2 cellular contexts compared by ENCODE assay signal in genomic region chr15:32652178-32652577, GRCh38.
TF ChIP-seq lines count a peak whose summit lies in the region.

No MANE protein-coding gene starts in this region.

TF ChIP-seq in GM23338, 12 proteins besides CTCF, POLR2A, EP300 and RAD21:
- TF ChIP-seq ZNF114 (CRISPR knock-in tag; IDR thresholded peaks at IDR 0.05) = no peak
- no peak for TF ChIP-seq REST (IDR thresholded peaks at IDR 0.05; ENCODE audit: unreplicated experiment)
- TF ChIP-seq ZNF462 (CRISPR knock-in tag; IDR thresholded peaks at IDR 0.05) = no peak
- no peak for TF ChIP-seq ETS1 (IDR thresholded peaks at IDR 0.05)
- no peak for TF ChIP-seq CREB1 (CRISPR knock-in tag; IDR thresholded peaks at IDR 0.05; ENCODE audit: low read depth)
- TF ChIP-seq JUNB (IDR thresholded peaks at IDR 0.05; ENCODE audit: unreplicated experiment) = no peak
- no peak for TF ChIP-seq POLR2AphosphoS5 (IDR thresholded peaks at IDR 0.05; ENCODE audit: low read depth)
- no peak for TF ChIP-seq EZH2 (IDR thresholded peaks at IDR 0.05; ENCODE audit: low read depth, unreplicated experiment)

TF ChIP-seq in H1, 55 proteins besides CTCF, POLR2A, EP300 and RAD21:
- TF ChIP-seq CHD2 (IDR thresholded peaks at IDR 0.05; ENCODE audit: low read length) (no peak), CBX8 (IDR thresholded peaks at IDR 0.05; ENCODE audit: borderline replicate concordance, low read depth, low read length) (no peak), TBP (IDR thresholded peaks at IDR 0.05; ENCODE audit: low read depth, low read length) (no peak), USF2 (IDR thresholded peaks at IDR 0.05; ENCODE audit: low read length) (no peak), FOSL1 (IDR thresholded peaks at IDR 0.05; ENCODE audit: insufficient read depth, low read depth, low read length) (no peak), KDM5A (IDR thresholded peaks at IDR 0.05; ENCODE audit: low read length) (no peak), BACH1 (IDR thresholded peaks at IDR 0.05; ENCODE audit: low read length) (no peak), TCF12 (IDR thresholded peaks at IDR 0.05; ENCODE audit: low read depth, low read length) (no peak), BCL11A (IDR thresholded peaks at IDR 0.05; ENCODE audit: low read depth in 2 of 2, low read length in 2 of 2) (no peak), SIX5 (IDR thresholded peaks at IDR 0.05; ENCODE audit: low read depth, low read length) (no peak), HDAC2 (IDR thresholded peaks at IDR 0.05; ENCODE audit: borderline replicate concordance in 1 of 2, low read depth in 2 of 2, low read length in 2 of 2) (no peak), E2F6 (IDR thresholded peaks at IDR 0.05) (no peak), GTF2F1 (IDR thresholded peaks at IDR 0.05; ENCODE audit: borderline replicate concordance, low read depth, low read length) (no peak), YY1 (IDR thresholded peaks at IDR 0.05; ENCODE audit: low read depth, low read length) (no peak), TEAD4 (IDR thresholded peaks at IDR 0.05; ENCODE audit: low read depth, low read length) (no peak), MAX (IDR thresholded peaks at IDR 0.05) (no peak), TAF1 (IDR thresholded peaks at IDR 0.05; ENCODE audit: low read depth, low read length) (no peak), KDM1A (IDR thresholded peaks at IDR 0.05; ENCODE audit: borderline replicate concordance, low read length) (no peak), EZH2 (IDR thresholded peaks at IDR 0.05; ENCODE audit: low read depth, low read length, severe bottlenecking) (no peak)
